ENCODE assay signal across 14 cellular contexts in genomic region chr5:102747386-102748166, GRCh38. TPM values are rescaled to one million over a fixed set of nuclear protein-coding genes. Genes with fewer than 3 reads are reported as not detected.
DNase-seq lines count a peak whose midpoint lies in the region; ATAC-seq and TF ChIP-seq lines count a peak whose summit lies in the region.
"Had no signal": no experiment of that assay in that cellular context is flagged by ENCODE, and none has a peak within 500 bp of the region (broad histone marks: within the 10 kb centered on the region; RNA-seq: fewer than 3 reads in every experiment).

No MANE protein-coding gene starts in this region.

- no peak overlapping the region for H3K27ac ChIP-seq in mammary epithelial cell (ENCODE audit: insufficient read depth, low read depth, low read length)
- H3K27ac ChIP-seq: left lung had no signal

- ATAC-seq in GM18868 (IDR thresholded peaks at IDR 0.05; ENCODE audit: unreplicated experiment) (peak; percentile 81), GM21515 (IDR thresholded peaks at IDR 0.05; ENCODE audit: unreplicated experiment) (peak; percentile 60), HG03095 (IDR thresholded peaks at IDR 0.05; ENCODE audit: unreplicated experiment) (peak; percentile 81)
- ATAC-seq: left lung; stimulated activated memory B cell treated with anti-CD40 and anti-IgM and Interleukin-4, amounts not matched to agents 10 μg/mL and 1 μg/mL and 100 μg/mL, for 72 hours had no signal

- in situ Hi-C loops in mammary epithelial cell (cut with MboI; ENCODE audit: low sequenced_read_pairs in 2 of 2), result no loop called here

- no peak overlapping the region for H3K4me3 Mint-ChIP-seq in MCF 10A (ENCODE audit: unreplicated experiment)
- H3K4me3 Mint-ChIP-seq: stimulated activated memory B cell treated with anti-CD40 and anti-IgM and Interleukin-4, amounts not matched to agents 10 μg/mL and 1 μg/mL and 100 μg/mL, for 72 hours had no signal

- H3K4me1 Mint-ChIP-seq in MCF 10A (ENCODE audit: insufficient read depth, unreplicated experiment), result no peaks in the 10 kb centered on the region
- H3K4me1 Mint-ChIP-seq: stimulated activated memory B cell treated with anti-CD40 and anti-IgM and Interleukin-4, amounts not matched to agents 10 μg/mL and 1 μg/mL and 100 μg/mL, for 72 hours had no signal

- no peaks in the 10 kb centered on the region for H3K27me3 ChIP-seq in mammary epithelial cell (ENCODE audit: insufficient read depth, low read length)
- H3K27me3 ChIP-seq: left lung had no signal

- no peaks in the 10 kb centered on the region for H3K79me2 ChIP-seq in mammary epithelial cell (ENCODE audit: insufficient read depth, low read length)

- BruUV-seq in MCF 10A (replicated peaks; lab: Mats Ljungman, UMichigan) (no TSS peak), mammary epithelial cell (replicated peaks; lab: Mats Ljungman, UMichigan) (no TSS peak)

- no peak overlapping the region for H2AFZ ChIP-seq in mammary epithelial cell (ENCODE audit: low read depth, low read length)

- no peaks in the 10 kb centered on the region for H3K27me3 Mint-ChIP-seq in MCF 10A (ENCODE audit: insufficient read depth, unreplicated experiment)

- no peak overlapping the region for H3K9ac ChIP-seq in mammary epithelial cell (ENCODE audit: insufficient read depth, low read length)

- dilution Hi-C loops in mammary epithelial cell (cut with HindIII; ENCODE audit: low sequenced_read_pairs), result no loop called here

- no peaks in the 10 kb centered on the region for H3K9me3 Mint-ChIP-seq in MCF 10A (ENCODE audit: unreplicated experiment)
- H3K9me3 Mint-ChIP-seq: stimulated activated memory B cell treated with anti-CD40 and anti-IgM and Interleukin-4, amounts not matched to agents 10 μg/mL and 1 μg/mL and 100 μg/mL, for 72 hours had no signal

- CTCF ChIA-PET in MCF 10A (lab: Yijun Ruan, JAX) (interaction anchor here (0.9 kb wide), 1 partner anchor 10 kb away, joined by 3 read pairs; no protein-coding TSS in a partner anchor), mammary epithelial cell (lab: Charles Lee; ENCODE audit: low non-redundant PET) (interaction anchor here (0.6 kb wide), 1 partner anchor 66 kb away, joined by 3 read pairs; no protein-coding TSS in a partner anchor)

- no peaks in the 10 kb centered on the region for H3K9me3 ChIP-seq in mammary epithelial cell (replicated peaks; ENCODE audit: insufficient read depth, low read length)
- H3K9me3 ChIP-seq: left lung had no signal

- H3K27ac Mint-ChIP-seq in MCF 10A (ENCODE audit: low read depth, unreplicated experiment), result no peak overlapping the region
- H3K27ac Mint-ChIP-seq: stimulated activated memory B cell treated with anti-CD40 and anti-IgM and Interleukin-4, amounts not matched to agents 10 μg/mL and 1 μg/mL and 100 μg/mL, for 72 hours had no signal

- peak; percentile 79 for DNase-seq in left kidney (ENCODE audit: low read depth, low spot score)
- no peak for DNase-seq in stimulated activated naive CD4-positive, alpha-beta T cell (lab: John Stamatoyannopoulos, UW)
- no peak for DNase-seq in MCF 10A (ENCODE audit: unreplicated experiment)
- no peak for DNase-seq in mammary epithelial cell
- DNase-seq: COR-L47; effector memory CD4-positive, alpha-beta T cell; left lung; NCI-H2081; OCI-M1; T-helper 2 cell had no signal

- no peak for TF ChIP-seq CTCF in MCF 10A (IDR thresholded peaks at IDR 0.05; ENCODE audit: unreplicated experiment)
- TF ChIP-seq CTCF in mammary epithelial cell (conservative IDR thresholded peaks at IDR 0.05 in 1 of 2, IDR thresholded peaks at IDR 0.05 in 1 of 2; ENCODE audit: extremely low read depth in 1 of 2, insufficient read depth in 1 of 2, low read depth in 1 of 2, low read length in 2 of 2), result no peak

- H3K4me2 ChIP-seq in mammary epithelial cell (ENCODE audit: insufficient read depth, low read depth, low read length), result no peak overlapping the region

- intact Hi-C loops in MCF 10A (cut with micrococcal nuclease) (no loop called here), mammary epithelial cell (cut with micrococcal nuclease) (no loop called here)

- peaks cover 12% of the 10 kb centered on the region for H3K4me1 ChIP-seq in mammary epithelial cell (ENCODE audit: insufficient read depth, low read length)
- H3K4me1 ChIP-seq: left lung had no signal

- H3K36me3 ChIP-seq in mammary epithelial cell (ENCODE audit: insufficient read depth, low read length), result no peaks in the 10 kb centered on the region
- H3K36me3 ChIP-seq: left lung had no signal

- no peak overlapping the region for H3K4me3 ChIP-seq in mammary epithelial cell (replicated peaks in 1 of 3; ENCODE audit: insufficient read depth in 1 of 3, low read depth in 2 of 3, low read length in 3 of 3)
- H3K4me3 ChIP-seq: left lung had no signal

- H3K36me3 Mint-ChIP-seq in MCF 10A (ENCODE audit: insufficient read depth, unreplicated experiment), result no peaks in the 10 kb centered on the region
- H3K36me3 Mint-ChIP-seq: stimulated activated memory B cell treated with anti-CD40 and anti-IgM and Interleukin-4, amounts not matched to agents 10 μg/mL and 1 μg/mL and 100 μg/mL, for 72 hours had no signal

- H4K20me1 ChIP-seq in mammary epithelial cell (ENCODE audit: insufficient read depth, low read length), result no peaks in the 10 kb centered on the region

- POLR2A ChIA-PET in MCF 10A (lab: Yijun Ruan, JAX), result interaction anchor here (0.9 to 1.7 kb wide), 3 partner anchors 11 to 15 kb away, joined by 3 to 6 read pairs (median 3); no protein-coding TSS in a partner anchor

- WGBS in mammary epithelial cell (ENCODE audit: low coverage, missing lambda C conversion rate), result 97% methylated on average over 4 of the region's 4 CpGs

RNA-seq across cellular contexts. Expression of gene PAM, which starts 7.5 kb away (rescaled TPM):
- total RNA-seq in MCF 10A (2022) (60.3 and 64.3 TPM in 2 replicates), mammary epithelial cell (100 to 1,000 TPM; 173 to 391 TPM)
- polyA plus RNA-seq in mammary epithelial cell, result 112 TPM
- 146 TPM for polyA minus RNA-seq in mammary epithelial cell
